In genomic region chr13:108573455-108573854, GRCh38 we compare ENCODE assay signal across 1 cellular context.
TF ChIP-seq lines count a peak whose summit lies in the region.

No MANE protein-coding gene starts in this region.

TF ChIP-seq in K562, 482 proteins besides CTCF, POLR2A, EP300 and RAD21 (continued from another document):
- TF ChIP-seq RREB1 (CRISPR knock-in tag; IDR thresholded peaks at IDR 0.05) (no peak), JUND (IDR thresholded peaks at IDR 0.05; ENCODE audit: borderline replicate concordance, low read depth, low read length) (no peak), JUND (tag; IDR thresholded peaks at IDR 0.05; ENCODE audit: borderline replicate concordance, low read depth, low read length) (no peak), SMAD1 (IDR thresholded peaks at IDR 0.05; ENCODE audit: low read depth, low read length, partially characterized antibody) (no peak), IRF2 (CRISPR knock-in tag; IDR thresholded peaks at IDR 0.05) (no peak)
